Comparison of ENCODE assay signal across 8 cellular contexts in the genomic region with DNA sequence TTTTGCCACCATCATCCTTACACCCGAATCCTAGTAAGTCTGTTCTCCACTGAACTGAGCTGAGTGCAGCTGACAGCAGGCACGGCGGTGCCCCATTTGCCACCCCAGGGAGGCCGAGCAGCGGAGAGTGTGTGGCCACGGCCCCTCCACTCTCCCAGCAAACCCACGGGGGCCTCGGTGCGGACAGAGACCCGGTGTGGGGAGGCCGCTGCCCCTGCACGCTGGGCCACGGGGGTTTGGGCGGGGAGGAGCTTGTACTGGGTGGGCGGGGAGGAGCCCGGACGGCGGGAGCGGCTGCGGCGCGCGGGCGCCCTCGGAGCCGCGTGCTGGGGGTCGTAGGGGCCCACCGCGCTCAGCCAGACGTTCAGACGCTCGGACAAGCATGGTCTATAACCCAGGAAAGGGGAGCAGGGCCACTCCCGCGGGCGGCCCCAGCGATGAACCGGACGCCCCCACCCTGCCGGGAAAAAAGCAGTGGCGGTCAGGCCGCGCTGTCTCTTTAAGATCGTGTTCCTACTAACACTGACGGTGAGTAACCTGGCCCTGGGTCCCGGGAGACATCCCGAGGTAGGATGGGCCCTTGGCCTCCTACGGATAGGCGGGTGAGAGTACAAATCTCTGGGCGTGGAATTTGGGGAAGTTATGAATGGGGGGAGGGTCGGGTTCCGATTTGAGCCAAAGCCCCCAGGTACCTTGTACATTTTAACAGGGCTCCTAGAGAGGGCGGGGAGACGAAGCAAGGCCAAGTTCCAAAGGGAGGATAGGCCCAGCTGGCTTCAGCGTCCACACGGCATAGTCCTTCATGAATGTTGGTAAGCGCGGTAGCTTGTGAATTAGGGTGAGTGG. TPM values are rescaled to one million over a fixed set of nuclear protein-coding genes. Genes with fewer than 3 reads are reported as not detected.
DNase-seq lines count a peak whose midpoint lies in the region; ATAC-seq and TF ChIP-seq lines count a peak whose summit lies in the region.

A gene with protein sequence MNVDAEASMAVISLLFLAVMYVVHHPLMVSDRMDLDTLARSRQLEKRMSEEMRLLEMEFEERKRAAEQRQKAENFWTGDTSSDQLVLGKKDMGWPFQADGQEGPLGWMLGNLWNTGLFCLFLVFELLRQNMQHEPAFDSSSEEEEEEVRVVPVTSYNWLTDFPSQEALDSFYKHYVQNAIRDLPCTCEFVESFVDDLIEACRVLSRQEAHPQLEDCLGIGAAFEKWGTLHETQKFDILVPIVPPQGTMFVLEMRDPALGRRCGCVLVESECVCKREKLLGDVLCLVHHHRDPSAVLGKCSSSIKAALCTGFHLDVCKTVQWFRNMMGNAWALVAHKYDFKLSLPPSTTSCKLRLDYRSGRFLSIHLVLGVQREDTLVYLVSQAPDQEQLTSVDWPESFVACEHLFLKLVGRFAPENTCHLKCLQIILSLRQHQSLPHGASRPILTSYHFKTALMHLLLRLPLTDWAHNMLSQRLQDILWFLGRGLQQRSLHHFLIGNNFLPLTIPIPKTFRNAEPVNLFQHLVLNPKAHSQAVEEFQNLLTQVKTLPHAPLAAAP (plus strand): TSS at position 280 of the 846 bp plus-strand sequence. CDS start 523 bp downstream, at position 803.

- peaks cover 69% of the 10 kb centered on the region for H3K4me1 Mint-ChIP-seq in stimulated activated naive CD8-positive, alpha-beta T cell treated with anti-CD3 and anti-CD28 coated beads, Interleukin-15, Interleukin-2, amounts not matched to agents 100 ng/mL and 50 ng/mL, for 24 hours (ENCODE audit: low read depth)

- no peak for TF ChIP-seq CTCF in brain microvascular endothelial cell (IDR thresholded peaks at IDR 0.05; ENCODE audit: low read depth, low read length, missing control alignments)
- no peak for TF ChIP-seq CTCF in right lobe of liver (IDR thresholded peaks at IDR 0.05)

- peak; percentile 51 for DNase-seq in NK-92 treated with Interleukin-12 subunit alpha and Interleukin-12 subunit beta, amount 100 ng/mL, for 24 hours (lab: John Stamatoyannopoulos, UW)
- DNase-seq in NK-92 (lab: John Stamatoyannopoulos, UW; ENCODE audit: unreplicated experiment): no peak
- no peak for DNase-seq in brain microvascular endothelial cell
- peak in 1 of 3 donors; percentile 44 for DNase-seq in right lobe of liver
- DNase-seq in MV-4-11 (lab: John Stamatoyannopoulos, UW): no peak

- H3K27ac ChIP-seq in brain microvascular endothelial cell (no peak within 1 kb of the TSS), right lobe of liver (no peak within 1 kb of the TSS)

- H3K27me3 ChIP-seq in brain microvascular endothelial cell (replicated peaks) (no peaks in the 10 kb centered on the region), right lobe of liver (no peaks in the 10 kb centered on the region)

- H3K9me3 Mint-ChIP-seq in stimulated activated naive CD8-positive, alpha-beta T cell treated with anti-CD3 and anti-CD28 coated beads, Interleukin-15, Interleukin-2, amounts not matched to agents 100 ng/mL and 50 ng/mL, for 24 hours: no peaks in the 10 kb centered on the region

- intact Hi-C loops in right lobe of liver (cut with DNase I): no loop called here

- H3K36me3 ChIP-seq in brain microvascular endothelial cell (replicated peaks): no peaks in the 10 kb centered on the region
- no peaks in the 10 kb centered on the region for H3K36me3 ChIP-seq in right lobe of liver

- TF ChIP-seq POLR2A in Raji (IDR thresholded peaks at IDR 0.05; ENCODE audit: insufficient read depth, low read depth, low read length) (peak; percentile 81), right lobe of liver (IDR thresholded peaks at IDR 0.05) (no peak)

- no peaks in the 10 kb centered on the region for H3K9me3 ChIP-seq in right lobe of liver

- ATAC-seq in right lobe of liver: peak in 3 of 4 donors; percentile 11 to 24 (median 15)
- ATAC-seq in HG03571 (IDR thresholded peaks at IDR 0.05; ENCODE audit: unreplicated experiment): no peak

- in situ Hi-C loops in brain microvascular endothelial cell (cut with HindIII; ENCODE audit: low pct_ligation_motif_present, low sequenced_read_pairs): no loop called here

- peaks cover 45% of the 10 kb centered on the region for H3K36me3 Mint-ChIP-seq in stimulated activated naive CD8-positive, alpha-beta T cell treated with anti-CD3 and anti-CD28 coated beads, Interleukin-15, Interleukin-2, amounts not matched to agents 100 ng/mL and 50 ng/mL, for 24 hours (ENCODE audit: low read depth)

- H3K4me3 Mint-ChIP-seq in stimulated activated naive CD8-positive, alpha-beta T cell treated with anti-CD3 and anti-CD28 coated beads, Interleukin-15, Interleukin-2, amounts not matched to agents 100 ng/mL and 50 ng/mL, for 24 hours: peak within 1 kb of the TSS; percentile 96

- peaks cover 0 to 22% (median 0%) of the 10 kb centered on the region in 4 donors for H3K4me1 ChIP-seq in right lobe of liver

- H3K4me3 ChIP-seq in brain microvascular endothelial cell (ENCODE audit: low read depth, low read length): peak within 1 kb of the TSS; percentile 61
- H3K4me3 ChIP-seq in right lobe of liver: peak within 1 kb of the TSS; percentile 41 to 53 (median 44)

- 20% methylated on average over 12 of the region's 58 CpGs for WGBS in right lobe of liver (ENCODE audit: insufficient coverage, low coverage, low lambda C conversion rate, missing lambda C conversion rate)

- H3K27ac Mint-ChIP-seq in stimulated activated naive CD8-positive, alpha-beta T cell treated with anti-CD3 and anti-CD28 coated beads, Interleukin-15, Interleukin-2, amounts not matched to agents 100 ng/mL and 50 ng/mL, for 24 hours: peak within 1 kb of the TSS; percentile 92

- peaks cover 5% of the 10 kb centered on the region for H3K27me3 Mint-ChIP-seq in stimulated activated naive CD8-positive, alpha-beta T cell treated with anti-CD3 and anti-CD28 coated beads, Interleukin-15, Interleukin-2, amounts not matched to agents 100 ng/mL and 50 ng/mL, for 24 hours

RNA-seq across cellular contexts. Expression of the gene that starts here (rescaled TPM):
- total RNA-seq in right lobe of liver: 1 to 10 TPM in 1 of 6 experiments, under 1 TPM in 5; 0.15 to 1.2 (median 0.24) TPM
